In the genomic region with DNA sequence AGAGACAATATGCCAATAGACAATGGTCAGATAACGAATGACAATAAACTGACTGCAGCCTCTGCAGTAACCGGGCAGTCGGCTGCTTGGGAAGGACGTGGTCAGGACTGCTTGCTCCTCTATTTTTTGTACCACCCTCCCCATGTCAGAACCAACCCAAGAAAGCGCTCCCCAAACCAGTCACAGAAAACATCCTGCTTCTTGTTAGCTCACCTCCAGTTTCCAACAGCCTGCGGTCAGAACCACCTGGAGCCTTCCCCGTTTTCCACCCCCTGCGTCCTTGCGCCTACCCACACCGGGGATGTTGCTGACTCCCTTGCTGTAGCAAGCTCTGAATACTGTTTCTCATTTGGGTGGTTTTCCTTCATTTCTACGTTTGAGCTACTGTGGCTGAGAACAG, we compare ENCODE assay signal across 1 cellular context.
A peak's percentile ranks its signal among the peaks of the same experiment; 100 is the strongest.
TF ChIP-seq lines count a peak whose summit lies in the region.

No MANE protein-coding gene starts in this region.

TF ChIP-seq in HEK293, 187 proteins besides CTCF, POLR2A, EP300 and RAD21 (continued from another document):
- TF ChIP-seq, protein P1, sequence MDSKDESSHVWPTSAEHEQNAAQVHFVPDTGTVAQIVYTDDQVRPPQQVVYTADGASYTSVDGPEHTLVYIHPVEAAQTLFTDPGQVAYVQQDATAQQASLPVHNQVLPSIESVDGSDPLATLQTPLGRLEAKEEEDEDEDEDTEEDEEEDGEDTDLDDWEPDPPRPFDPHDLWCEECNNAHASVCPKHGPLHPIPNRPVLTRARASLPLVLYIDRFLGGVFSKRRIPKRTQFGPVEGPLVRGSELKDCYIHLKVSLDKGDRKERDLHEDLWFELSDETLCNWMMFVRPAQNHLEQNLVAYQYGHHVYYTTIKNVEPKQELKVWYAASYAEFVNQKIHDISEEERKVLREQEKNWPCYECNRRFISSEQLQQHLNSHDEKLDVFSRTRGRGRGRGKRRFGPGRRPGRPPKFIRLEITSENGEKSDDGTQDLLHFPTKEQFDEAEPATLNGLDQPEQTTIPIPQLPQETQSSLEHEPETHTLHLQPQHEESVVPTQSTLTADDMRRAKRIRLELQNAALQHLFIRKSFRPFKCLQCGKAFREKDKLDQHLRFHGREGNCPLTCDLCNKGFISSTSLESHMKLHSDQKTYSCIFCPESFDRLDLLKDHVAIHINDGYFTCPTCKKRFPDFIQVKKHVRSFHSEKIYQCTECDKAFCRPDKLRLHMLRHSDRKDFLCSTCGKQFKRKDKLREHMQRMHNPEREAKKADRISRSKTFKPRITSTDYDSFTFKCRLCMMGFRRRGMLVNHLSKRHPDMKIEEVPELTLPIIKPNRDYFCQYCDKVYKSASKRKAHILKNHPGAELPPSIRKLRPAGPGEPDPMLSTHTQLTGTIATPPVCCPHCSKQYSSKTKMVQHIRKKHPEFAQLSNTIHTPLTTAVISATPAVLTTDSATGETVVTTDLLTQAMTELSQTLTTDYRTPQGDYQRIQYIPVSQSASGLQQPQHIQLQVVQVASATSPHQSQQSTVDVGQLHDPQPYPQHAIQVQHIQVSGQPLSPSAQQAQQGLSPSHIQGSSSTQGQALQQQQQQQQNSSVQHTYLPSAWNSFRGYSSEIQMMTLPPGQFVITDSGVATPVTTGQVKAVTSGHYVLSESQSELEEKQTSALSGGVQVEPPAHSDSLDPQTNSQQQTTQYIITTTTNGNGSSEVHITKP (tag by site-specific recombination; IDR thresholded peaks at IDR 0.05) = peak; percentile 41; the same call in 1 of the 2 replicates
- TF ChIP-seq SCRT2 (tag by site-specific recombination; IDR thresholded peaks at IDR 0.05) = no peak
- TF ChIP-seq HOXD13 (CRISPR knock-in tag; IDR thresholded peaks at IDR 0.05; ENCODE audit: borderline replicate concordance) = no peak
